In the genomic region with DNA sequence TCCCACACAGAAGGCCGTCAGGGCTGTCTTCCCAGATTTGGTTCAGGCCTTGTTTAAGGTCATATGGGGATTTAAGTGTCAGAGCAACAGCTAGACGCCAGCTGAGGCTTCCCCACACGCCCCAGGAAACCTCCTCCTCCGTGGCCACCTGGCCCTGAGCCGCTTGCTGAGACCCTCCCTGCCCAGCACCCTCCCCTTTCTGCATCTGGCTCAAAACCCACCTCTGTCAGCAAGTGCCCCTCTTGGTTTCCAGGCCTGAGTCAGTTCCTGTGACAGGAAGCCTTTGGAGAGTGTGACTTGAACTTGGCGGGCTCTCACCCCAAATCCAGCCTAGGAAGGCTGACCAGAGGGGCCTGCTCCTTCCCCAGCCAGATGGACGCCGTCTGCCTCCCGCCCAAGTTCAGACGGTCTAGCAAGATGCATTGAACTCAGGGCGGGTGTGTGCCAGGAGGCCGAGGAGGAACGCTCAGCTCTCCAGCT, we compare ENCODE assay signal across 1 cellular context.
TF ChIP-seq lines count a peak whose summit lies in the region.

No MANE protein-coding gene starts in this region.

TF ChIP-seq in GM12878, 131 proteins besides CTCF, POLR2A, EP300 and RAD21:
- TF ChIP-seq, protein P1, sequence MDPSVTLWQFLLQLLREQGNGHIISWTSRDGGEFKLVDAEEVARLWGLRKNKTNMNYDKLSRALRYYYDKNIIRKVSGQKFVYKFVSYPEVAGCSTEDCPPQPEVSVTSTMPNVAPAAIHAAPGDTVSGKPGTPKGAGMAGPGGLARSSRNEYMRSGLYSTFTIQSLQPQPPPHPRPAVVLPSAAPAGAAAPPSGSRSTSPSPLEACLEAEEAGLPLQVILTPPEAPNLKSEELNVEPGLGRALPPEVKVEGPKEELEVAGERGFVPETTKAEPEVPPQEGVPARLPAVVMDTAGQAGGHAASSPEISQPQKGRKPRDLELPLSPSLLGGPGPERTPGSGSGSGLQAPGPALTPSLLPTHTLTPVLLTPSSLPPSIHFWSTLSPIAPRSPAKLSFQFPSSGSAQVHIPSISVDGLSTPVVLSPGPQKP (IDR thresholded peaks at IDR 0.05; ENCODE audit: low read depth, low read length): no peak
- TF ChIP-seq HDAC2 (IDR thresholded peaks at IDR 0.05): no peak
- no peak for TF ChIP-seq HDGF (IDR thresholded peaks at IDR 0.05)
- no peak for TF ChIP-seq ZNF24 (IDR thresholded peaks at IDR 0.05)
- TF ChIP-seq BCL11A (IDR thresholded peaks at IDR 0.05; ENCODE audit: low read depth, low read length): no peak
- no peak for TF ChIP-seq EGR1 (IDR thresholded peaks at IDR 0.05; ENCODE audit: borderline replicate concordance in 1 of 2, low read depth in 2 of 2, low read length in 2 of 2)
- TF ChIP-seq CREB1 (IDR thresholded peaks at IDR 0.05; ENCODE audit: low read depth): no peak
- TF ChIP-seq TAF1 (IDR thresholded peaks at IDR 0.05; ENCODE audit: borderline replicate concordance, low read depth, low read length): no peak
- TF ChIP-seq SMARCA5 (IDR thresholded peaks at IDR 0.05): no peak
- TF ChIP-seq, protein P2, sequence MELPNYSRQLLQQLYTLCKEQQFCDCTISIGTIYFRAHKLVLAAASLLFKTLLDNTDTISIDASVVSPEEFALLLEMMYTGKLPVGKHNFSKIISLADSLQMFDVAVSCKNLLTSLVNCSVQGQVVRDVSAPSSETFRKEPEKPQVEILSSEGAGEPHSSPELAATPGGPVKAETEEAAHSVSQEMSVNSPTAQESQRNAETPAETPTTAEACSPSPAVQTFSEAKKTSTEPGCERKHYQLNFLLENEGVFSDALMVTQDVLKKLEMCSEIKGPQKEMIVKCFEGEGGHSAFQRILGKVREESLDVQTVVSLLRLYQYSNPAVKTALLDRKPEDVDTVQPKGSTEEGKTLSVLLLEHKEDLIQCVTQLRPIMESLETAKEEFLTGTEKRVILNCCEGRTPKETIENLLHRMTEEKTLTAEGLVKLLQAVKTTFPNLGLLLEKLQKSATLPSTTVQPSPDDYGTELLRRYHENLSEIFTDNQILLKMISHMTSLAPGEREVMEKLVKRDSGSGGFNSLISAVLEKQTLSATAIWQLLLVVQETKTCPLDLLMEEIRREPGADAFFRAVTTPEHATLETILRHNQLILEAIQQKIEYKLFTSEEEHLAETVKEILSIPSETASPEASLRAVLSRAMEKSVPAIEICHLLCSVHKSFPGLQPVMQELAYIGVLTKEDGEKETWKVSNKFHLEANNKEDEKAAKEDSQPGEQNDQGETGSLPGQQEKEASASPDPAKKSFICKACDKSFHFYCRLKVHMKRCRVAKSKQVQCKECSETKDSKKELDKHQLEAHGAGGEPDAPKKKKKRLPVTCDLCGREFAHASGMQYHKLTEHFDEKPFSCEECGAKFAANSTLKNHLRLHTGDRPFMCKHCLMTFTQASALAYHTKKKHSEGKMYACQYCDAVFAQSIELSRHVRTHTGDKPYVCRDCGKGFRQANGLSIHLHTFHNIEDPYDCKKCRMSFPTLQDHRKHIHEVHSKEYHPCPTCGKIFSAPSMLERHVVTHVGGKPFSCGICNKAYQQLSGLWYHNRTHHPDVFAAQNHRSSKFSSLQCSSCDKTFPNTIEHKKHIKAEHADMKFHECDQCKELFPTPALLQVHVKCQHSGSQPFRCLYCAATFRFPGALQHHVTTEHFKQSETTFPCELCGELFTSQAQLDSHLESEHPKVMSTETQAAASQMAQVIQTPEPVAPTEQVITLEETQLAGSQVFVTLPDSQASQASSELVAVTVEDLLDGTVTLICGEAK (IDR thresholded peaks at IDR 0.05; ENCODE audit: borderline replicate concordance): no peak
- TF ChIP-seq, protein P3, sequence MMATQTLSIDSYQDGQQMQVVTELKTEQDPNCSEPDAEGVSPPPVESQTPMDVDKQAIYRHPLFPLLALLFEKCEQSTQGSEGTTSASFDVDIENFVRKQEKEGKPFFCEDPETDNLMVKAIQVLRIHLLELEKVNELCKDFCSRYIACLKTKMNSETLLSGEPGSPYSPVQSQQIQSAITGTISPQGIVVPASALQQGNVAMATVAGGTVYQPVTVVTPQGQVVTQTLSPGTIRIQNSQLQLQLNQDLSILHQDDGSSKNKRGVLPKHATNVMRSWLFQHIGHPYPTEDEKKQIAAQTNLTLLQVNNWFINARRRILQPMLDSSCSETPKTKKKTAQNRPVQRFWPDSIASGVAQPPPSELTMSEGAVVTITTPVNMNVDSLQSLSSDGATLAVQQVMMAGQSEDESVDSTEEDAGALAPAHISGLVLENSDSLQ (IDR thresholded peaks at IDR 0.05): no peak
- no peak for TF ChIP-seq ASH2L (IDR thresholded peaks at IDR 0.05; ENCODE audit: borderline replicate concordance, low read depth)
- no peak for TF ChIP-seq CEBPB (IDR thresholded peaks at IDR 0.05; ENCODE audit: borderline replicate concordance in 1 of 2, low read depth in 2 of 2, low read length in 2 of 2)
- TF ChIP-seq POU2F2 (IDR thresholded peaks at IDR 0.05; ENCODE audit: borderline replicate concordance, low read depth, low read length): no peak
- TF ChIP-seq POLR2AphosphoS2 (IDR thresholded peaks at IDR 0.05; ENCODE audit: low read depth, low read length): no peak
- no peak for TF ChIP-seq YBX1 (IDR thresholded peaks at IDR 0.05)
- TF ChIP-seq SUZ12 (IDR thresholded peaks at IDR 0.05; ENCODE audit: unreplicated experiment): no peak
